Comparison of ENCODE assay signal across 24 cellular contexts in genomic region chr11:89347071-89347470, GRCh38.
"Had no signal": no experiment of that assay in that cellular context is flagged by ENCODE, and none has a peak within 500 bp of the region (broad histone marks: within the 10 kb centered on the region; RNA-seq: fewer than 3 reads in every experiment).

No MANE protein-coding gene starts in this region.

- ATAC-seq: activated CD8-positive, alpha-beta T cell treated with anti-CD3 and anti-CD28 coated beads, Interleukin-2, amount 10 ng/mL, durations not matched to agents 7 days and 5 days; mucosa of descending colon; right lobe of liver; stimulated activated naive B cell treated with anti-CD40 and anti-IgM and Interleukin-4, amounts not matched to agents 10 μg/mL and 1 μg/mL and 100 μg/mL, for 72 hours; T-cell had no signal

- H3K27me3 Mint-ChIP-seq: activated naive CD4-positive, alpha-beta T cell treated with anti-CD3 and anti-CD28 coated beads, Interleukin-2, amount 50 U/mL, for 24 hours; stimulated activated naive B cell treated with anti-CD40 and anti-IgM and Interleukin-4, amounts not matched to agents 10 μg/mL and 1 μg/mL and 100 μg/mL, for 72 hours; T-cell had no signal

- H3K36me3 Mint-ChIP-seq: activated naive CD4-positive, alpha-beta T cell treated with anti-CD3 and anti-CD28 coated beads, Interleukin-2, amount 50 U/mL, for 24 hours; stimulated activated naive B cell treated with anti-CD40 and anti-IgM and Interleukin-4, amounts not matched to agents 10 μg/mL and 1 μg/mL and 100 μg/mL, for 72 hours; T-cell had no signal

- H3K4me1 Mint-ChIP-seq: activated naive CD4-positive, alpha-beta T cell treated with anti-CD3 and anti-CD28 coated beads, Interleukin-2, amount 50 U/mL, for 24 hours; stimulated activated naive B cell treated with anti-CD40 and anti-IgM and Interleukin-4, amounts not matched to agents 10 μg/mL and 1 μg/mL and 100 μg/mL, for 72 hours; T-cell had no signal

- H3K27ac Mint-ChIP-seq: activated CD8-positive, alpha-beta T cell treated with anti-CD3 and anti-CD28 coated beads, Interleukin-2, amount 10 ng/mL, durations not matched to agents 7 days and 5 days; activated naive CD4-positive, alpha-beta T cell treated with anti-CD3 and anti-CD28 coated beads, Interleukin-2, amount 50 U/mL, for 24 hours; activated T-helper 1 cell treated with anti-CD3 and anti-CD28 coated beads, Interleukin-12 subunit alpha, Interleukin-12 subunit beta, Interleukin-2, Interleukin-4 antibody, amounts not matched to agents 30 ng/mL and 10 ng/mL and 1 ng/mL, durations not matched to agents 14 hours and 24 hours and 36 hours; nephron progenitor cell; stimulated activated naive B cell treated with anti-CD40 and anti-IgM and Interleukin-4, amounts not matched to agents 10 μg/mL and 1 μg/mL and 100 μg/mL, for 72 hours; T-cell had no signal

- H3K36me3 ChIP-seq: cardiac muscle cell, right lobe of liver, transverse colon, vagina had no signal

- H3K27me3 ChIP-seq: ascending aorta, cardiac muscle cell, right lobe of liver, transverse colon, vagina had no signal

- DNase-seq: activated CD4-positive, alpha-beta T cell treated with anti-CD3 and anti-CD28 coated beads for 1 hour; activated CD4-positive, alpha-beta T cell treated with anti-CD3 and anti-CD28 coated beads, Interleukin-2, amount 50 U/mL, for 1 hour; activated CD8-positive, alpha-beta T cell treated with anti-CD3 and anti-CD28 coated beads, Interleukin-2, amount 10 ng/mL, durations not matched to agents 7 days and 5 days; activated gamma-delta T cell treated with Interleukin-2 at 50 U/mL for 16 hours; erythroblast; foreskin melanocyte; glutamatergic neuron; hippocampal formation; mesenchymal stem cell; mucosa of descending colon; nephron progenitor cell; occipital lobe; right lobe of liver; small intestine; stimulated activated CD4-positive, alpha-beta T cell treated with anti-CD3 and anti-CD28 coated beads, Interleukin-2, amount 100 ng/mL, for 48 hours; stimulated activated CD8-positive, alpha-beta memory T cell treated with anti-CD3 and anti-CD28 coated beads, Interleukin-4, amount 100 ng/mL, for 48 hours; stimulated activated naive B cell treated with anti-CD40 and anti-IgM and Interleukin-4, amounts not matched to agents 10 μg/mL and 1 μg/mL and 100 μg/mL, for 72 hours; T-cell; transverse colon had no signal

- H3K9me3 ChIP-seq: ascending aorta, mucosa of descending colon, right lobe of liver, transverse colon, vagina had no signal

- H3K4me3 Mint-ChIP-seq: activated CD8-positive, alpha-beta T cell treated with anti-CD3 and anti-CD28 coated beads, Interleukin-2, amount 10 ng/mL, durations not matched to agents 7 days and 5 days; activated naive CD4-positive, alpha-beta T cell treated with anti-CD3 and anti-CD28 coated beads, Interleukin-2, amount 50 U/mL, for 24 hours; activated T-helper 1 cell treated with anti-CD3 and anti-CD28 coated beads, Interleukin-12 subunit alpha, Interleukin-12 subunit beta, Interleukin-2, Interleukin-4 antibody, amounts not matched to agents 30 ng/mL and 10 ng/mL and 1 ng/mL, durations not matched to agents 14 hours and 24 hours and 36 hours; nephron progenitor cell; stimulated activated naive B cell treated with anti-CD40 and anti-IgM and Interleukin-4, amounts not matched to agents 10 μg/mL and 1 μg/mL and 100 μg/mL, for 72 hours; T-cell had no signal

- H3K9me3 Mint-ChIP-seq: activated naive CD4-positive, alpha-beta T cell treated with anti-CD3 and anti-CD28 coated beads, Interleukin-2, amount 50 U/mL, for 24 hours; activated T-helper 1 cell treated with anti-CD3 and anti-CD28 coated beads, Interleukin-12 subunit alpha, Interleukin-12 subunit beta, Interleukin-2, Interleukin-4 antibody, amounts not matched to agents 30 ng/mL and 10 ng/mL and 1 ng/mL, durations not matched to agents 14 hours and 24 hours and 36 hours; nephron progenitor cell; stimulated activated naive B cell treated with anti-CD40 and anti-IgM and Interleukin-4, amounts not matched to agents 10 μg/mL and 1 μg/mL and 100 μg/mL, for 72 hours; T-cell had no signal

- H3K27ac ChIP-seq: ascending aorta, cardiac muscle cell, right lobe of liver, transverse colon, vagina had no signal

- H3K4me3 ChIP-seq: ascending aorta, cardiac muscle cell, mucosa of descending colon, right lobe of liver, transverse colon, vagina had no signal

- H3K4me1 ChIP-seq: transverse colon had no signal
